Comparison of ENCODE assay signal across 8 cellular contexts in genomic region chr2:15177103-15177502, GRCh38.
DNase-seq lines count a peak whose midpoint lies in the region; ATAC-seq lines count a peak whose summit lies in the region.

No MANE protein-coding gene starts in this region.

- peak; percentile 11 for DNase-seq in CD1c-positive myeloid dendritic cell (ENCODE audit: extremely low spot score)
- DNase-seq in HS-27A (ENCODE audit: low read depth): peak; percentile 30
- peak; percentile 68 for DNase-seq in activated T-helper 1 cell treated with anti-CD3 and anti-CD28 coated beads, Interleukin-12 subunit alpha, Interleukin-12 subunit beta, Interleukin-2, Interleukin-4 antibody, amounts not matched to agents 30 ng/mL and 10 ng/mL and 1 ng/mL, durations not matched to agents 14 hours and 24 hours and 36 hours (ENCODE audit: low spot score)
- peak; percentile 66 for DNase-seq in natural killer cell treated with Interleukin-12 subunit alpha and Interleukin-12 subunit beta and Interleukin-15 and Interleukin-18, amount 100 ng/mL, for 72 hours (ENCODE audit: low spot score)
- no peak for DNase-seq in NCI-H748 treated with DMSO at 0.1 percent for 48 hours (lab: John Stamatoyannopoulos, UW)
- DNase-seq in NCI-H524 (lab: John Stamatoyannopoulos, UW): no peak
- DNase-seq in NCI-H1417 (lab: John Stamatoyannopoulos, UW): no peak

- peaks cover 50% of the 10 kb centered on the region for H3K4me1 Mint-ChIP-seq in activated T-helper 1 cell treated with anti-CD3 and anti-CD28 coated beads, Interleukin-12 subunit alpha, Interleukin-12 subunit beta, Interleukin-2, Interleukin-4 antibody, amounts not matched to agents 30 ng/mL and 10 ng/mL and 1 ng/mL, durations not matched to agents 14 hours and 24 hours and 36 hours (ENCODE audit: low read depth)
- peaks cover 36 to 38% of the 10 kb centered on the region in 2 donors for H3K4me1 Mint-ChIP-seq in natural killer cell treated with Interleukin-12 subunit alpha and Interleukin-12 subunit beta and Interleukin-15 and Interleukin-18, amount 100 ng/mL, for 72 hours (ENCODE audit: low read depth in 2 of 2)

- peak; percentile 94 for ATAC-seq in GM21447 (IDR thresholded peaks at IDR 0.05; ENCODE audit: unreplicated experiment)
- peak; percentile 94 to 98 for ATAC-seq in natural killer cell treated with Interleukin-12 subunit alpha and Interleukin-12 subunit beta and Interleukin-15 and Interleukin-18, amount 100 ng/mL, for 72 hours

- H3K4me3 Mint-ChIP-seq in activated T-helper 1 cell treated with anti-CD3 and anti-CD28 coated beads, Interleukin-12 subunit alpha, Interleukin-12 subunit beta, Interleukin-2, Interleukin-4 antibody, amounts not matched to agents 30 ng/mL and 10 ng/mL and 1 ng/mL, durations not matched to agents 14 hours and 24 hours and 36 hours: peak overlapping the region; percentile 13
- peak overlapping the region; percentile 77 for H3K4me3 Mint-ChIP-seq in natural killer cell treated with Interleukin-12 subunit alpha and Interleukin-12 subunit beta and Interleukin-15 and Interleukin-18, amount 100 ng/mL, for 72 hours

- peaks cover 5% of the 10 kb centered on the region for H3K27me3 Mint-ChIP-seq in activated T-helper 1 cell treated with anti-CD3 and anti-CD28 coated beads, Interleukin-12 subunit alpha, Interleukin-12 subunit beta, Interleukin-2, Interleukin-4 antibody, amounts not matched to agents 30 ng/mL and 10 ng/mL and 1 ng/mL, durations not matched to agents 14 hours and 24 hours and 36 hours (ENCODE audit: insufficient read depth)
- peaks cover 6 to 16% of the 10 kb centered on the region in 2 donors for H3K27me3 Mint-ChIP-seq in natural killer cell treated with Interleukin-12 subunit alpha and Interleukin-12 subunit beta and Interleukin-15 and Interleukin-18, amount 100 ng/mL, for 72 hours

- peaks cover 26% of the 10 kb centered on the region for H3K36me3 Mint-ChIP-seq in activated T-helper 1 cell treated with anti-CD3 and anti-CD28 coated beads, Interleukin-12 subunit alpha, Interleukin-12 subunit beta, Interleukin-2, Interleukin-4 antibody, amounts not matched to agents 30 ng/mL and 10 ng/mL and 1 ng/mL, durations not matched to agents 14 hours and 24 hours and 36 hours (ENCODE audit: low read depth)
- H3K36me3 Mint-ChIP-seq in natural killer cell treated with Interleukin-12 subunit alpha and Interleukin-12 subunit beta and Interleukin-15 and Interleukin-18, amount 100 ng/mL, for 72 hours: peaks cover 6% of the 10 kb centered on the region

- H3K9me3 Mint-ChIP-seq in activated T-helper 1 cell treated with anti-CD3 and anti-CD28 coated beads, Interleukin-12 subunit alpha, Interleukin-12 subunit beta, Interleukin-2, Interleukin-4 antibody, amounts not matched to agents 30 ng/mL and 10 ng/mL and 1 ng/mL, durations not matched to agents 14 hours and 24 hours and 36 hours: no peaks in the 10 kb centered on the region
- H3K9me3 Mint-ChIP-seq in natural killer cell treated with Interleukin-12 subunit alpha and Interleukin-12 subunit beta and Interleukin-15 and Interleukin-18, amount 100 ng/mL, for 72 hours: no peaks in the 10 kb centered on the region

- intact Hi-C loops in activated T-helper 1 cell treated with anti-CD3 and anti-CD28 coated beads, Interleukin-12 subunit alpha, Interleukin-12 subunit beta, Interleukin-2, Interleukin-4 antibody, amounts not matched to agents 30 ng/mL and 10 ng/mL and 1 ng/mL, durations not matched to agents 14 hours and 24 hours and 36 hours (cut with micrococcal nuclease): loop anchor here (1.0 to 2.0 kb wide), 10 partner anchors 30 to 415 kb away; partner anchors contain the start of gene NBAS

- H3K27ac Mint-ChIP-seq in activated T-helper 1 cell treated with anti-CD3 and anti-CD28 coated beads, Interleukin-12 subunit alpha, Interleukin-12 subunit beta, Interleukin-2, Interleukin-4 antibody, amounts not matched to agents 30 ng/mL and 10 ng/mL and 1 ng/mL, durations not matched to agents 14 hours and 24 hours and 36 hours: peak overlapping the region; percentile 13
- H3K27ac Mint-ChIP-seq in natural killer cell treated with Interleukin-12 subunit alpha and Interleukin-12 subunit beta and Interleukin-15 and Interleukin-18, amount 100 ng/mL, for 72 hours: peak overlapping the region; percentile 24 to 72

Comparison
In these comparisons a context has a peak if more than half of its experiments do, and no peak if none do; other contexts are left out.
1. DNase-seq: peak in CD1c-positive myeloid dendritic cell (single experiment), HS-27A (single experiment), activated T-helper 1 cell treated with anti-CD3 and anti-CD28 coated beads, Interleukin-12 subunit alpha, Interleukin-12 subunit beta, Interleukin-2, Interleukin-4 antibody, amounts not matched to agents 30 ng/mL and 10 ng/mL and 1 ng/mL, durations not matched to agents 14 hours and 24 hours and 36 hours (single experiment) and natural killer cell treated with Interleukin-12 subunit alpha and Interleukin-12 subunit beta and Interleukin-15 and Interleukin-18, amount 100 ng/mL, for 72 hours (single experiment); none in NCI-H748 treated with DMSO at 0.1 percent for 48 hours (single experiment), NCI-H524 (0 of 2) and NCI-H1417 (0 of 3).